29 cellular contexts compared by ENCODE assay signal in genomic region chr4:73406548-73406875, GRCh38. TPM values are rescaled to one million over a fixed set of nuclear protein-coding genes. Genes with fewer than 3 reads are reported as not detected.
"Had no signal": no experiment of that assay in that cellular context is flagged by ENCODE, and none has a peak within 500 bp of the region (broad histone marks: within the 10 kb centered on the region; RNA-seq: fewer than 3 reads in every experiment).

No MANE protein-coding gene starts in this region.

- H3K4me1 Mint-ChIP-seq: activated naive CD4-positive, alpha-beta T cell treated with anti-CD3 and anti-CD28 coated beads, Interleukin-2, amount 10 ng/mL, durations not matched to agents 7 days and 5 days; activated naive CD8-positive, alpha-beta T cell treated with anti-CD3 and anti-CD28 coated beads for 36 hours had no signal

- H3K4me3 ChIP-seq: SJCRH30 had no signal

- H3K27me3 Mint-ChIP-seq: activated CD8-positive, alpha-beta T cell treated with anti-CD3 and anti-CD28 coated beads for 36 hours; activated naive CD4-positive, alpha-beta T cell treated with anti-CD3 and anti-CD28 coated beads, Interleukin-2, amount 10 ng/mL, durations not matched to agents 7 days and 5 days; activated naive CD8-positive, alpha-beta T cell treated with anti-CD3 and anti-CD28 coated beads for 36 hours had no signal

- H3K27ac Mint-ChIP-seq: activated CD8-positive, alpha-beta T cell treated with anti-CD3 and anti-CD28 coated beads for 36 hours; activated naive CD4-positive, alpha-beta T cell treated with anti-CD3 and anti-CD28 coated beads, Interleukin-2, amount 10 ng/mL, durations not matched to agents 7 days and 5 days; activated naive CD8-positive, alpha-beta T cell treated with anti-CD3 and anti-CD28 coated beads for 36 hours; activated T-cell treated with anti-CD3 and anti-CD28 coated beads, Interleukin-2, amount 50 U/mL, for 72 hours; activated T-helper 2 cell treated with anti-CD3 and anti-CD28 coated beads, Interferon-gamma antibody, Interleukin-2, Interleukin-4, amounts not matched to agents 10 μg/mL and 5 μg/mL and 100 μg/mL, durations not matched to agents 14 hours and 24 hours and 36 hours had no signal

- H3K9me3 ChIP-seq: SJCRH30, SK-N-SH had no signal

- H3K4me2 ChIP-seq: SK-N-SH had no signal

- H3K9me3 Mint-ChIP-seq: activated CD8-positive, alpha-beta T cell treated with anti-CD3 and anti-CD28 coated beads for 36 hours; activated naive CD4-positive, alpha-beta T cell treated with anti-CD3 and anti-CD28 coated beads, Interleukin-2, amount 10 ng/mL, durations not matched to agents 7 days and 5 days; activated naive CD8-positive, alpha-beta T cell treated with anti-CD3 and anti-CD28 coated beads for 36 hours; activated T-cell treated with anti-CD3 and anti-CD28 coated beads, Interleukin-2, amount 50 U/mL, for 72 hours; activated T-helper 2 cell treated with anti-CD3 and anti-CD28 coated beads, Interferon-gamma antibody, Interleukin-2, Interleukin-4, amounts not matched to agents 10 μg/mL and 5 μg/mL and 100 μg/mL, durations not matched to agents 14 hours and 24 hours and 36 hours had no signal

- H3K27ac ChIP-seq: SJCRH30, VCaP had no signal

- H3K4me1 ChIP-seq: SJCRH30 had no signal

- H3K9ac ChIP-seq: SK-N-SH had no signal

- DNase-seq: activated CD4-positive, alpha-beta T cell treated with anti-CD3 and anti-CD28 coated beads for 4 hours; activated CD8-positive, alpha-beta memory T cell treated with anti-CD3 and anti-CD28 coated beads, Interleukin-2, amount 50 U/mL, for 4 hours; activated CD8-positive, alpha-beta T cell treated with anti-CD3 and anti-CD28 coated beads for 36 hours; activated gamma-delta T cell treated with Interleukin-2 at 50 U/mL for 16 hours; activated naive CD4-positive, alpha-beta T cell treated with anti-CD3 and anti-CD28 coated beads, Interleukin-2, amount 10 ng/mL, durations not matched to agents 7 days and 5 days; activated naive CD8-positive, alpha-beta T cell treated with anti-CD3 and anti-CD28 coated beads for 36 hours; activated T-cell treated with anti-CD3 and anti-CD28 coated beads, Interleukin-2, amount 50 U/mL, for 72 hours; caudate nucleus; Karpas-422; NCI-H1105 treated with DMSO at 0.1 percent for 48 hours; NCI-H1436 treated with DMSO at 0.1 percent for 48 hours; NCI-H187 treated with DMSO at 0.1 percent for 48 hours; NCI-H2107; NCI-H2171 treated with DMSO at 0.1 percent for 48 hours; NCI-H345; NCI-H510A; NCI-H526 treated with DMSO at 0.1 percent for 48 hours; NCI-H82; RPMI8226; SJCRH30; SK-N-SH; T-helper 1 cell had no signal

- H3K4me3 Mint-ChIP-seq: activated CD8-positive, alpha-beta T cell treated with anti-CD3 and anti-CD28 coated beads for 36 hours; activated naive CD4-positive, alpha-beta T cell treated with anti-CD3 and anti-CD28 coated beads, Interleukin-2, amount 10 ng/mL, durations not matched to agents 7 days and 5 days; activated naive CD8-positive, alpha-beta T cell treated with anti-CD3 and anti-CD28 coated beads for 36 hours; activated T-cell treated with anti-CD3 and anti-CD28 coated beads, Interleukin-2, amount 50 U/mL, for 72 hours had no signal

- H3K36me3 ChIP-seq: SJCRH30 had no signal

- ATAC-seq: activated CD4-positive, CD25-positive, alpha-beta regulatory T cell treated with anti-CD3 and anti-CD28 coated beads, Interleukin-2, amount 50 U/mL, for 24 hours; activated CD8-positive, alpha-beta T cell treated with anti-CD3 and anti-CD28 coated beads for 36 hours; activated T-cell treated with anti-CD3 and anti-CD28 coated beads, Interleukin-2, amount 50 U/mL, for 72 hours; Right ventricle myocardium inferior had no signal

- H3K36me3 Mint-ChIP-seq: activated naive CD4-positive, alpha-beta T cell treated with anti-CD3 and anti-CD28 coated beads, Interleukin-2, amount 10 ng/mL, durations not matched to agents 7 days and 5 days; activated naive CD8-positive, alpha-beta T cell treated with anti-CD3 and anti-CD28 coated beads for 36 hours had no signal

- H3K27me3 ChIP-seq: SJCRH30 had no signal

RNA-seq across cellular contexts. Expression of gene ALB, which starts 2.4 kb away (rescaled TPM):
- total RNA-seq: activated CD8-positive, alpha-beta T cell treated with anti-CD3 and anti-CD28 coated beads for 36 hours; activated naive CD8-positive, alpha-beta T cell treated with anti-CD3 and anti-CD28 coated beads for 36 hours; activated T-helper 2 cell treated with anti-CD3 and anti-CD28 coated beads, Interferon-gamma antibody, Interleukin-2, Interleukin-4, amounts not matched to agents 10 μg/mL and 5 μg/mL and 100 μg/mL, durations not matched to agents 14 hours and 24 hours and 36 hours; OCI-LY7; Right ventricle myocardium inferior; SJCRH30; T-helper 2 cell treated with Interferon-gamma antibody and Interleukin-4, amounts not matched to agents 100 ng/mL and 5 ng/mL, for 36 hours had no signal
- polyA plus RNA-seq: SK-N-SH had no signal

RNA-seq across cellular contexts. Expression of gene AFP, which starts 29.5 kb away (rescaled TPM):
- total RNA-seq: activated CD8-positive, alpha-beta T cell treated with anti-CD3 and anti-CD28 coated beads for 36 hours; activated naive CD8-positive, alpha-beta T cell treated with anti-CD3 and anti-CD28 coated beads for 36 hours; activated T-cell treated with anti-CD3 and anti-CD28 coated beads, Interleukin-2, amount 50 U/mL, for 72 hours; activated T-helper 2 cell treated with anti-CD3 and anti-CD28 coated beads, Interferon-gamma antibody, Interleukin-2, Interleukin-4, amounts not matched to agents 10 μg/mL and 5 μg/mL and 100 μg/mL, durations not matched to agents 14 hours and 24 hours and 36 hours; OCI-LY7; Right ventricle myocardium inferior; T-helper 2 cell treated with Interferon-gamma antibody and Interleukin-4, amounts not matched to agents 100 ng/mL and 5 ng/mL, for 36 hours had no signal
- polyA plus RNA-seq: adipose tissue had no signal
